Comparison of ENCODE assay signal across 1 cellular context in the genomic region with DNA sequence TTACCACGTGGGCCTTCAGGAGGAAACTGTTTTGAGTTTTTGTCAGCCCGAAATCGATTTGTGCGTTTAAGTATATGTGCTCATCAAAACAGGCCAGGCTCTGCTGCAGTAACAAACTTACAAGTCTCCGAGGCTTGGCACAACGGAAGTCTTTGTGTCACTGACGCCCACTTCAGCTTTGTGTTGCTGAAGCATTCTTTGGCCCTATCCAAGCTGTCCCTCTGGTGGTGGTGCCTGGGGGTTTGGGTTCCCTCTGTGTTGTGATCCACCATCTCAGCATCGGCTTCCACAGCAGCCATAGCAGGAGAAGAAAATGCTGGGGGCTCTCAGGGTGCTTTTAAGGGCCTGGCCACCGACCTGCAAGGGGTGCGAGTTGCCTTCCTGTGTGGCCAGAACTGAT.
TF ChIP-seq lines count a peak whose summit lies in the region.

No MANE protein-coding gene starts in this region.

TF ChIP-seq in GM23338, 12 proteins besides CTCF, POLR2A, EP300 and RAD21 (continued from another document):
- TF ChIP-seq, protein P1, sequence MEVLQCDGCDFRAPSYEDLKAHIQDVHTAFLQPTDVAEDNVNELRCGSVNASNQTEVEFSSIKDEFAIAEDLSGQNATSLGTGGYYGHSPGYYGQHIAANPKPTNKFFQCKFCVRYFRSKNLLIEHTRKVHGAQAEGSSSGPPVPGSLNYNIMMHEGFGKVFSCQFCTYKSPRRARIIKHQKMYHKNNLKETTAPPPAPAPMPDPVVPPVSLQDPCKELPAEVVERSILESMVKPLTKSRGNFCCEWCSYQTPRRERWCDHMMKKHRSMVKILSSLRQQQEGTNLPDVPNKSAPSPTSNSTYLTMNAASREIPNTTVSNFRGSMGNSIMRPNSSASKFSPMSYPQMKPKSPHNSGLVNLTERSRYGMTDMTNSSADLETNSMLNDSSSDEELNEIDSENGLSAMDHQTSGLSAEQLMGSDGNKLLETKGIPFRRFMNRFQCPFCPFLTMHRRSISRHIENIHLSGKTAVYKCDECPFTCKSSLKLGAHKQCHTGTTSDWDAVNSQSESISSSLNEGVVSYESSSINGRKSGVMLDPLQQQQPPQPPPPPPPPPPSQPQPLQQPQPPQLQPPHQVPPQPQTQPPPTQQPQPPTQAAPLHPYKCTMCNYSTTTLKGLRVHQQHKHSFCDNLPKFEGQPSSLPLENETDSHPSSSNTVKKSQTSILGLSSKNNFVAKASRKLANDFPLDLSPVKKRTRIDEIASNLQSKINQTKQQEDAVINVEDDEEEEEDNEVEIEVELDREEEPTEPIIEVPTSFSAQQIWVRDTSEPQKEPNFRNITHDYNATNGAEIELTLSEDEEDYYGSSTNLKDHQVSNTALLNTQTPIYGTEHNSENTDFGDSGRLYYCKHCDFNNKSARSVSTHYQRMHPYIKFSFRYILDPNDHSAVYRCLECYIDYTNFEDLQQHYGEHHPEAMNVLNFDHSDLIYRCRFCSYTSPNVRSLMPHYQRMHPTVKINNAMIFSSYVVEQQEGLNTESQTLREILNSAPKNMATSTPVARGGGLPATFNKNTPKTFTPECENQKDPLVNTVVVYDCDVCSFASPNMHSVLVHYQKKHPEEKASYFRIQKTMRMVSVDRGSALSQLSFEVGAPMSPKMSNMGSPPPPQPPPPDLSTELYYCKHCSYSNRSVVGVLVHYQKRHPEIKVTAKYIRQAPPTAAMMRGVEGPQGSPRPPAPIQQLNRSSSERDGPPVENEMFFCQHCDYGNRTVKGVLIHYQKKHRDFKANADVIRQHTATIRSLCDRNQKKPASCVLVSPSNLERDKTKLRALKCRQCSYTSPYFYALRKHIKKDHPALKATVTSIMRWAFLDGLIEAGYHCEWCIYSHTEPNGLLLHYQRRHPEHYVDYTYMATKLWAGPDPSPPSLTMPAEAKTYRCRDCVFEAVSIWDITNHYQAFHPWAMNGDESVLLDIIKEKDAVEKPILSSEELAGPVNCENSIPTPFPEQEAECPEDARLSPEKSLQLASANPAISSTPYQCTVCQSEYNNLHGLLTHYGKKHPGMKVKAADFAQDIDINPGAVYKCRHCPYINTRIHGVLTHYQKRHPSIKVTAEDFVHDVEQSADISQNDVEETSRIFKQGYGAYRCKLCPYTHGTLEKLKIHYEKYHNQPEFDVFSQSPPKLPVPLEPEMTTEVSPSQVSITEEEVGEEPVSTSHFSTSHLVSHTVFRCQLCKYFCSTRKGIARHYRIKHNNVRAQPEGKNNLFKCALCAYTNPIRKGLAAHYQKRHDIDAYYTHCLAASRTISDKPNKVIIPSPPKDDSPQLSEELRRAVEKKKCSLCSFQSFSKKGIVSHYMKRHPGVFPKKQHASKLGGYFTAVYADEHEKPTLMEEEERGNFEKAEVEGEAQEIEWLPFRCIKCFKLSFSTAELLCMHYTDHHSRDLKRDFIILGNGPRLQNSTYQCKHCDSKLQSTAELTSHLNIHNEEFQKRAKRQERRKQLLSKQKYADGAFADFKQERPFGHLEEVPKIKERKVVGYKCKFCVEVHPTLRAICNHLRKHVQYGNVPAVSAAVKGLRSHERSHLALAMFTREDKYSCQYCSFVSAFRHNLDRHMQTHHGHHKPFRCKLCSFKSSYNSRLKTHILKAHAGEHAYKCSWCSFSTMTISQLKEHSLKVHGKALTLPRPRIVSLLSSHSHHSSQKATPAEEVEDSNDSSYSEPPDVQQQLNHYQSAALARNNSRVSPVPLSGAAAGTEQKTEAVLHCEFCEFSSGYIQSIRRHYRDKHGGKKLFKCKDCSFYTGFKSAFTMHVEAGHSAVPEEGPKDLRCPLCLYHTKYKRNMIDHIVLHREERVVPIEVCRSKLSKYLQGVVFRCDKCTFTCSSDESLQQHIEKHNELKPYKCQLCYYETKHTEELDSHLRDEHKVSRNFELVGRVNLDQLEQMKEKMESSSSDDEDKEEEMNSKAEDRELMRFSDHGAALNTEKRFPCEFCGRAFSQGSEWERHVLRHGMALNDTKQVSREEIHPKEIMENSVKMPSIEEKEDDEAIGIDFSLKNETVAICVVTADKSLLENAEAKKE (CRISPR knock-in tag; IDR thresholded peaks at IDR 0.05), result no peak
